ENCODE assay signal across 16 cellular contexts in the genomic region with DNA sequence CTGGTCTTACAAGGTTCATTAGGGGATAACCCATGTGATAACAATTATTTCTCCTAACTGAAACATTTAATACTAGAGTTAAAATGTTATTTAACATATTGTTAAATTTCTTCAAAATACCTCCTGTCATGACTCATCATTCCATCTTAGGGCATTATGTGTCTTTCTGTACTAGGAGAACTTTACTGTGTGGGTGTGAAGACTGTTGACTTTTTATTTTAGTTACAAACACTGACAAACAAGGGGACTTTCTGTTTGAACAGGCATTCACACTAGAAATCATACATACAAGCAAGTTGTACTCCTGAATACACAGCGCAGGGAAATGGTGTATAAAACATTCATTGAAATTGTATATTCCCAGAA.
A peak's percentile ranks its signal among the peaks of the same experiment; 100 is the strongest.
DNase-seq lines count a peak whose midpoint lies in the region; ATAC-seq, FAIRE-seq and TF ChIP-seq lines count a peak whose summit lies in the region.
"Had no signal": no experiment of that assay in that cellular context is flagged by ENCODE, and none has a peak within 500 bp of the region (broad histone marks: within the 10 kb centered on the region; RNA-seq: fewer than 3 reads in every experiment).

No MANE protein-coding gene starts in this region.

- H3K27ac ChIP-seq in K562 (ENCODE audit: extremely low read depth, low read depth, low read length) (no peak overlapping the region), body of pancreas (no peak overlapping the region)
- H3K27ac ChIP-seq: BLaER1 had no signal

- intact Hi-C loops in K562 (cut with micrococcal nuclease) (no loop called here), body of pancreas (cut with DNase I) (no loop called here)

- POLR2A ChIA-PET in K562 (lab: Yijun Ruan, JAX): no interaction called here

- no peaks in the 10 kb centered on the region for H4K20me1 ChIP-seq in K562 (replicated peaks; ENCODE audit: control insufficient read depth, insufficient read depth, low read length)
- H4K20me1 ChIP-seq: BLaER1 had no signal

- WGBS in K562 (ENCODE audit: insufficient coverage, low coverage, missing lambda C conversion rate): 100% methylated on average over 1 of the region's 1 CpG
- WGBS in body of pancreas, 2 donors: 67 to 78% methylated on average over 1 of the region's 1 CpG

- no peak overlapping the region for H3K4me2 ChIP-seq in K562 (ENCODE audit: insufficient read depth, low read length)
- H3K4me2 ChIP-seq: BLaER1 had no signal

- no peak overlapping the region for H3K9ac ChIP-seq in K562 (ENCODE audit: insufficient read depth in 1 of 2, low read depth in 2 of 2, low read length in 2 of 2)
- H3K9ac ChIP-seq: BLaER1 had no signal

- no peak overlapping the region for H3K4me3 ChIP-seq in K562
- H3K4me3 ChIP-seq in body of pancreas: no peak overlapping the region
- H3K4me3 ChIP-seq: BLaER1, spleen had no signal

- H2AFZ ChIP-seq in K562 (ENCODE audit: low read depth, low read length): no peak overlapping the region

- no peak for FAIRE-seq in K562 (lab: Jason Lieb, UNC)
- FAIRE-seq: TTC549 had no signal

- H3K9me1 ChIP-seq in K562 (ENCODE audit: control insufficient read depth, insufficient read depth, low read length): no peaks in the 10 kb centered on the region

- TF ChIP-seq CTCF in K562 (IDR thresholded peaks at IDR 0.05 in 2 of 3, conservative IDR thresholded peaks at IDR 0.05 in 1 of 3; ENCODE audit: insufficient read depth in 2 of 3, low read depth in 1 of 3, low read length in 3 of 3) (no peak), body of pancreas (IDR thresholded peaks at IDR 0.05) (no peak)

- DNase-seq in DMS53 (lab: John Stamatoyannopoulos, UW): peak; percentile 51
- DNase-seq in K562 (ENCODE audit: extremely low read depth in 1 of 4, low spot score in 3 of 4): no peak
- no peak for DNase-seq in Ammon's horn (ENCODE audit: low spot score)
- no peak for DNase-seq in body of pancreas
- DNase-seq in NCI-H774 (lab: John Stamatoyannopoulos, UW): no peak
- DNase-seq in NCI-H446 treated with DMSO at 0.1 percent for 48 hours (lab: John Stamatoyannopoulos, UW): no peak
- DNase-seq: activated T-cell treated with anti-CD3 and anti-CD28 coated beads, Interleukin-2, amount 50 U/mL, for 24 hours; natural killer cell; NCI-H2107; spleen had no signal

- no peaks in the 10 kb centered on the region for H3K79me2 ChIP-seq in K562 (ENCODE audit: control insufficient read depth, insufficient read depth, low read length)

- no peaks in the 10 kb centered on the region for H3K9me3 ChIP-seq in K562 (replicated peaks; ENCODE audit: control insufficient read depth, insufficient read depth, low read depth, low read length)
- no peaks in the 10 kb centered on the region for H3K9me3 ChIP-seq in body of pancreas
- H3K9me3 ChIP-seq: BLaER1, spleen had no signal

- CTCF ChIA-PET in K562 (lab: Yijun Ruan, JAX; ENCODE audit: low intra/inter-chr PET ratio): no interaction called here

- ATAC-seq in GM19452 (IDR thresholded peaks at IDR 0.05; ENCODE audit: unreplicated experiment): peak; percentile 44
- peak; percentile 35 for ATAC-seq in HG03025 (IDR thresholded peaks at IDR 0.05; ENCODE audit: low FRiP score, unreplicated experiment)
- ATAC-seq in K562: no peak
- no peak for ATAC-seq in body of pancreas
- ATAC-seq: esophagus mucosa, natural killer cell, Panc1 had no signal

- in situ Hi-C loops in K562 (cut with MboI): no loop called here

- no peaks in the 10 kb centered on the region for H3K4me1 ChIP-seq in K562 (replicated peaks in 1 of 2; ENCODE audit: control insufficient read depth in 2 of 2, insufficient read depth in 2 of 2, low read length in 2 of 2)
- H3K4me1 ChIP-seq in body of pancreas: peaks cover 14% of the 10 kb centered on the region

- no peak for TF ChIP-seq EP300 in K562 (IDR thresholded peaks at IDR 0.05; ENCODE audit: low read length)

- no peaks in the 10 kb centered on the region for H3K27me3 ChIP-seq in K562 (ENCODE audit: control insufficient read depth in 2 of 2, insufficient read depth in 2 of 2, low read length in 2 of 2)
- H3K27me3 ChIP-seq in body of pancreas: no peaks in the 10 kb centered on the region
- H3K27me3 ChIP-seq: BLaER1, spleen had no signal

- H3K36me3 ChIP-seq in K562 (ENCODE audit: control insufficient read depth, insufficient read depth, low read length) (no peaks in the 10 kb centered on the region), body of pancreas (replicated peaks in 1 of 2; ENCODE audit: insufficient read depth in 1 of 2, low read depth in 2 of 2) (no peaks in the 10 kb centered on the region)

- TF ChIP-seq POLR2A in K562 (conservative IDR thresholded peaks at IDR 0.05) (no peak), body of pancreas (IDR thresholded peaks at IDR 0.05) (no peak)

- BruUV-seq in K562 (replicated peaks; lab: Mats Ljungman, UMichigan): no TSS peak

- no peak for TF ChIP-seq RAD21 in K562 (CRISPR knock-in tag; conservative IDR thresholded peaks at IDR 0.05 in 1 of 2, IDR thresholded peaks at IDR 0.05 in 1 of 2)

TF ChIP-seq in K562, 482 proteins besides CTCF, POLR2A, EP300 and RAD21:
- TF ChIP-seq MXI1 (IDR thresholded peaks at IDR 0.05; ENCODE audit: low read depth, low read length): no peak
- TF ChIP-seq, protein P1, sequence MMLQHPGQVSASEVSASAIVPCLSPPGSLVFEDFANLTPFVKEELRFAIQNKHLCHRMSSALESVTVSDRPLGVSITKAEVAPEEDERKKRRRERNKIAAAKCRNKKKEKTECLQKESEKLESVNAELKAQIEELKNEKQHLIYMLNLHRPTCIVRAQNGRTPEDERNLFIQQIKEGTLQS (IDR thresholded peaks at IDR 0.05): 0 out of 2 replicates have a peak, but pooled peaks have one; percentile 25
- TF ChIP-seq, protein P1 (CRISPR knock-in tag; conservative IDR thresholded peaks at IDR 0.05): no peak

Comparison
In these comparisons a context has a peak if more than half of its experiments do, and no peak if none do; other contexts are left out.
1. ATAC-seq: peak in GM19452 (single experiment) and HG03025 (single experiment); none in K562 (single experiment) and body of pancreas (single experiment).